ENCODE assay signal across 1 cellular context in genomic region chr22:50525991-50526848, GRCh38.
A peak's percentile ranks its signal among the peaks of the same experiment; 100 is the strongest.
TF ChIP-seq lines count a peak whose summit lies in the region.

No MANE protein-coding gene starts in this region.

TF ChIP-seq in HEK293, 187 proteins besides CTCF, POLR2A, EP300 and RAD21 (continued from another document):
- TF ChIP-seq SETDB1 (IDR thresholded peaks at IDR 0.05; ENCODE audit: insufficient read length, low read length) (no peak), HOXC10 (CRISPR knock-in tag; IDR thresholded peaks at IDR 0.05) (0 out of 2 replicates have a peak, but pooled peaks have one; percentile 37), ZNF561 (tag by site-specific recombination; IDR thresholded peaks at IDR 0.05; ENCODE audit: borderline replicate concordance) (peak; percentile 59), PRDM1 (tag by site-specific recombination; IDR thresholded peaks at IDR 0.05) (no peak), YY1 (tag by site-specific recombination; IDR thresholded peaks at IDR 0.05) (peak; percentile 64), ZFP69B (tag by site-specific recombination; IDR thresholded peaks at IDR 0.05) (no peak), ZNF121 (tag by site-specific recombination; IDR thresholded peaks at IDR 0.05) (no peak), IKZF3 (tag by site-specific recombination; IDR thresholded peaks at IDR 0.05) (peak; percentile 45; the same call in 1 of the 2 replicates), ZNF398 (tag by site-specific recombination; IDR thresholded peaks at IDR 0.05) (peak; percentile 30), KLF10 (tag by site-specific recombination; IDR thresholded peaks at IDR 0.05) (0 out of 2 replicates have a peak, but pooled peaks have one; percentile 26), ZNF629 (tag by site-specific recombination; IDR thresholded peaks at IDR 0.05) (0 out of 2 replicates have a peak, but pooled peaks have one; percentile 7), ZSCAN30 (tag by site-specific recombination; IDR thresholded peaks at IDR 0.05) (peak; percentile 46), KLF1 (tag by site-specific recombination; IDR thresholded peaks at IDR 0.05) (no peak; the same call in 1 of the 2 replicates), ZNF76 (tag by site-specific recombination; IDR thresholded peaks at IDR 0.05; ENCODE audit: borderline replicate concordance, low read depth) (peak; percentile 9; the same call in 1 of the 2 replicates), KLF16 (tag by site-specific recombination; IDR thresholded peaks at IDR 0.05) (peak; percentile 56; the same call in 1 of the 2 replicates), ZNF785 (tag by site-specific recombination; IDR thresholded peaks at IDR 0.05) (0 out of 2 replicates have a peak, but pooled peaks have one; percentile 40), OSR2 (tag by site-specific recombination; IDR thresholded peaks at IDR 0.05) (peak; percentile 21; the same call in 1 of the 2 replicates), ZNF2 (tag by site-specific recombination; IDR thresholded peaks at IDR 0.05) (no peak), BCL11B (tag by site-specific recombination; IDR thresholded peaks at IDR 0.05; ENCODE audit: low read depth) (peak; percentile 55; the same call in 1 of the 2 replicates), KLF7 (tag by site-specific recombination; IDR thresholded peaks at IDR 0.05; ENCODE audit: borderline replicate concordance) (peak; percentile 17)
- TF ChIP-seq, protein P1, sequence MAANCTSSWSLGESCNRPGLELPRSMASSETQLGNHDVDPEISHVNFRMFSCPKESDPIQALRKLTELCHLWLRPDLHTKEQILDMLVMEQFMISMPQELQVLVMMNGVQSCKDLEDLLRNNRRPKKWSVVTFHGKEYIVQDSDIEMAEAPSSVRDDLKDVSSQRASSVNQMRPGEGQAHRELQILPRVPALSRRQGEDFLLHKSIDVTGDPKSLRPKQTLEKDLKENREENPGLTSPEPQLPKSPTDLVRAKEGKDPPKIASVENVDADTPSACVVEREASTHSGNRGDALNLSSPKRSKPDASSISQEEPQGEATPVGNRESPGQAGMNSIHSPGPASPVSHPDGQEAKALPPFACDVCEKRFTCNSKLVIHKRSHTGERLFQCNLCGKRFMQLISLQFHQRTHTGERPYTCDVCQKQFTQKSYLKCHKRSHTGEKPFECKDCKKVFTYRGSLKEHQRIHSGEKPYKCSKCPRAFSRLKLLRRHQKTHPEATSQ (tag by site-specific recombination; IDR thresholded peaks at IDR 0.05) = 0 out of 2 replicates have a peak, but pooled peaks have one; percentile 69
- TF ChIP-seq, protein P2, sequence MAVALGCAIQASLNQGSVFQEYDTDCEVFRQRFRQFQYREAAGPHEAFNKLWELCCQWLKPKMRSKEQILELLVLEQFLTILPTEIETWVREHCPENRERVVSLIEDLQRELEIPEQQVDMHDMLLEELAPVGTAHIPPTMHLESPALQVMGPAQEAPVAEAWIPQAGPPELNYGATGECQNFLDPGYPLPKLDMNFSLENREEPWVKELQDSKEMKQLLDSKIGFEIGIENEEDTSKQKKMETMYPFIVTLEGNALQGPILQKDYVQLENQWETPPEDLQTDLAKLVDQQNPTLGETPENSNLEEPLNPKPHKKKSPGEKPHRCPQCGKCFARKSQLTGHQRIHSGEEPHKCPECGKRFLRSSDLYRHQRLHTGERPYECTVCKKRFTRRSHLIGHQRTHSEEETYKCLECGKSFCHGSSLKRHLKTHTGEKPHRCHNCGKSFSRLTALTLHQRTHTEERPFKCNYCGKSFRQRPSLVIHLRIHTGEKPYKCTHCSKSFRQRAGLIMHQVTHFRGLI (tag by site-specific recombination; IDR thresholded peaks at IDR 0.05) = peak; percentile 88
